In genomic region chr11:77400775-77401469, GRCh38 we compare ENCODE assay signal across 2 cellular contexts.
TF ChIP-seq lines count a peak whose summit lies in the region.

No MANE protein-coding gene starts in this region.

TF ChIP-seq in GM23338, 12 proteins besides CTCF, POLR2A, EP300 and RAD21:
- TF ChIP-seq ETS1 (IDR thresholded peaks at IDR 0.05) (no peak), ZNF331 (CRISPR knock-in tag; IDR thresholded peaks at IDR 0.05; ENCODE audit: low read depth) (no peak), JUNB (IDR thresholded peaks at IDR 0.05; ENCODE audit: unreplicated experiment) (no peak), NANOG (IDR thresholded peaks at IDR 0.05; ENCODE audit: borderline replicate concordance) (no peak), EZH2phosphoT487 (IDR thresholded peaks at IDR 0.05; ENCODE audit: unreplicated experiment) (no peak), ZNF114 (CRISPR knock-in tag; IDR thresholded peaks at IDR 0.05) (no peak), STAT1 (IDR thresholded peaks at IDR 0.05; ENCODE audit: unreplicated experiment) (no peak), ZNF462 (CRISPR knock-in tag; IDR thresholded peaks at IDR 0.05) (no peak), CREB1 (CRISPR knock-in tag; IDR thresholded peaks at IDR 0.05; ENCODE audit: low read depth) (no peak), EZH2 (IDR thresholded peaks at IDR 0.05; ENCODE audit: low read depth, unreplicated experiment) (no peak), POLR2AphosphoS5 (IDR thresholded peaks at IDR 0.05; ENCODE audit: low read depth) (no peak), REST (IDR thresholded peaks at IDR 0.05; ENCODE audit: unreplicated experiment) (no peak)

TF ChIP-seq in GM12878, 131 proteins besides CTCF, POLR2A, EP300 and RAD21:
- TF ChIP-seq CEBPB (IDR thresholded peaks at IDR 0.05; ENCODE audit: borderline replicate concordance in 1 of 2, low read depth in 2 of 2, low read length in 2 of 2): no peak
- TF ChIP-seq KDM1A (IDR thresholded peaks at IDR 0.05; ENCODE audit: borderline replicate concordance): no peak
- TF ChIP-seq RAD51 (IDR thresholded peaks at IDR 0.05): no peak
- no peak for TF ChIP-seq TCF3 (IDR thresholded peaks at IDR 0.05; ENCODE audit: borderline replicate concordance, insufficient read depth, low read depth, low read length)
- no peak for TF ChIP-seq ATF7 (IDR thresholded peaks at IDR 0.05; ENCODE audit: low read depth)
- TF ChIP-seq KLF5 (IDR thresholded peaks at IDR 0.05; ENCODE audit: partially characterized antibody): no peak
- no peak for TF ChIP-seq IKZF2 (IDR thresholded peaks at IDR 0.05)
- TF ChIP-seq HCFC1 (IDR thresholded peaks at IDR 0.05; ENCODE audit: low read length): no peak
- no peak for TF ChIP-seq POU2F2 (IDR thresholded peaks at IDR 0.05; ENCODE audit: borderline replicate concordance, low read depth, low read length)
- TF ChIP-seq SUZ12 (IDR thresholded peaks at IDR 0.05; ENCODE audit: unreplicated experiment): no peak
- no peak for TF ChIP-seq PAX5 (IDR thresholded peaks at IDR 0.05; ENCODE audit: borderline replicate concordance, low read depth, low read length)
- TF ChIP-seq SMAD5 (IDR thresholded peaks at IDR 0.05; ENCODE audit: low read depth): no peak
- no peak for TF ChIP-seq ZZZ3 (IDR thresholded peaks at IDR 0.05; ENCODE audit: control insufficient read depth, insufficient read length, low read depth)
